ENCODE assay signal across 11 cellular contexts in genomic region chr10:22623624-22624263, GRCh38.
DNase-seq lines count a peak whose midpoint lies in the region; ATAC-seq and TF ChIP-seq lines count a peak whose summit lies in the region.
"Had no signal": no experiment of that assay in that cellular context is flagged by ENCODE, and none has a peak within 500 bp of the region (broad histone marks: within the 10 kb centered on the region; RNA-seq: fewer than 3 reads in every experiment).

No MANE protein-coding gene starts in this region.

- no peak for TF ChIP-seq CTCF in WTC11 (IDR thresholded peaks at IDR 0.05)
- no peak for TF ChIP-seq CTCF in esophagus muscularis mucosa (IDR thresholded peaks at IDR 0.05)
- no peak for TF ChIP-seq CTCF in stomach (IDR thresholded peaks at IDR 0.05)

- H3K27me3 ChIP-seq in esophagus muscularis mucosa (no peaks in the 10 kb centered on the region), stomach (no peaks in the 10 kb centered on the region)

- TF ChIP-seq EP300 in esophagus muscularis mucosa (IDR thresholded peaks at IDR 0.05) (no peak), stomach (IDR thresholded peaks at IDR 0.05) (no peak)

- H3K4me3 ChIP-seq in esophagus muscularis mucosa = no peak overlapping the region
- H3K4me3 ChIP-seq in stomach = no peak overlapping the region

- WGBS in esophagus muscularis mucosa = 91% methylated on average over 5 of the region's 5 CpGs
- 87 to 96% (median 91%) methylated on average over 5 of the region's 5 CpGs for WGBS in stomach, 5 donors

- ATAC-seq in WTC11 = peak; percentile 13
- no peak for ATAC-seq in HG03442 (IDR thresholded peaks at IDR 0.05; ENCODE audit: unreplicated experiment)

- H3K27ac ChIP-seq in esophagus muscularis mucosa (replicated peaks in 1 of 4) = peak overlapping the region in 3 of 4 donors; percentile 17 to 42 (median 19)
- H3K27ac ChIP-seq in stomach = peak overlapping the region in 3 of 5 donors; percentile 11 to 52 (median 19)

- POLR2A ChIA-PET in WTC11 (lab: Charles Lee) = no interaction called here

- H3K4me1 Mint-ChIP-seq in activated T-cell treated with anti-CD3 and anti-CD28 coated beads, Interleukin-2, amount 50 U/mL, for 24 hours (ENCODE audit: low read depth) = peaks cover 96% of the 10 kb centered on the region
- H3K4me1 Mint-ChIP-seq in WTC11 = peaks cover 88% of the 10 kb centered on the region

- no peak for TF ChIP-seq POLR2A in esophagus muscularis mucosa (IDR thresholded peaks at IDR 0.05; ENCODE audit: low read depth)
- TF ChIP-seq POLR2A in stomach (IDR thresholded peaks at IDR 0.05) = no peak

- H3K9me3 Mint-ChIP-seq in activated T-cell treated with anti-CD3 and anti-CD28 coated beads, Interleukin-2, amount 50 U/mL, for 24 hours = peaks cover 5% of the 10 kb centered on the region
- no peaks in the 10 kb centered on the region for H3K9me3 Mint-ChIP-seq in WTC11

- H3K4me3 Mint-ChIP-seq in activated T-cell treated with anti-CD3 and anti-CD28 coated beads, Interleukin-2, amount 50 U/mL, for 24 hours = peak overlapping the region; percentile 48
- no peak overlapping the region for H3K4me3 Mint-ChIP-seq in WTC11

- peaks cover 39% of the 10 kb centered on the region for H3K36me3 Mint-ChIP-seq in activated T-cell treated with anti-CD3 and anti-CD28 coated beads, Interleukin-2, amount 50 U/mL, for 24 hours (ENCODE audit: low read depth)
- H3K36me3 Mint-ChIP-seq in WTC11 = no peaks in the 10 kb centered on the region

- H3K9me3 ChIP-seq in esophagus muscularis mucosa (no peaks in the 10 kb centered on the region), stomach (no peaks in the 10 kb centered on the region)

- no peak for DNase-seq in activated T-cell treated with anti-CD3 and anti-CD28 coated beads, Interleukin-2, amount 50 U/mL, for 24 hours
- DNase-seq in activated T-cell treated with anti-CD3 and anti-CD28 coated beads, Interleukin-2, amount 50 U/mL, for 1 hour = no peak
- DNase-seq in WTC11 (ENCODE audit: low spot score) (no peak), esophagus muscularis mucosa (ENCODE audit: extremely low spot score) (no peak), stomach (no peak), SW 1271 (lab: John Stamatoyannopoulos, UW) (no peak)
- DNase-seq in activated effector memory CD4-positive, alpha-beta T cell treated with anti-CD3 and anti-CD28 coated beads, Interleukin-2, amount 50 U/mL, for 16 hours = no peak
- DNase-seq: activated gamma-delta T cell treated with Interleukin-2 at 50 U/mL for 16 hours; NCI-H2029; stimulated activated CD4-positive, alpha-beta T cell treated with anti-CD3 and anti-CD28 coated beads, Interleukin-4, amount 100 ng/mL, for 1 hour had no signal

- H3K36me3 ChIP-seq in esophagus muscularis mucosa = no peaks in the 10 kb centered on the region
- H3K36me3 ChIP-seq in stomach = no peaks in the 10 kb centered on the region

- intact Hi-C loops in esophagus muscularis mucosa (cut with DNase I) = loop anchor here (10.0 kb wide), 1 partner anchor 91 kb away; the partner anchor contains the start of gene PIP4K2A
- intact Hi-C loops in stomach (cut with DNase I; ENCODE audit: low total_unique reads) = no loop called here

- CTCF ChIA-PET in WTC11 (lab: Charles Lee) = interaction anchor here (1.1 kb wide), 2 partner anchors 13 to 18 kb away, joined by 3 to 4 read pairs; no protein-coding TSS in a partner anchor

- peak overlapping the region; percentile 92 for H3K27ac Mint-ChIP-seq in activated T-cell treated with anti-CD3 and anti-CD28 coated beads, Interleukin-2, amount 50 U/mL, for 24 hours
- peak overlapping the region; percentile 94 for H3K27ac Mint-ChIP-seq in WTC11

- H3K4me1 ChIP-seq in esophagus muscularis mucosa (peaks cover 29 to 80% (median 75%) of the 10 kb centered on the region in 4 donors), stomach (peaks cover 10 to 92% (median 46%) of the 10 kb centered on the region in 4 donors)

- H3K27me3 Mint-ChIP-seq in activated T-cell treated with anti-CD3 and anti-CD28 coated beads, Interleukin-2, amount 50 U/mL, for 24 hours = no peaks in the 10 kb centered on the region
- no peaks in the 10 kb centered on the region for H3K27me3 Mint-ChIP-seq in WTC11 (ENCODE audit: low read depth)

TF ChIP-seq in WTC11, 78 proteins besides CTCF, POLR2A, EP300 and RAD21:
- TF ChIP-seq MYBL2 (CRISPR knock-in tag; IDR thresholded peaks at IDR 0.05) (no peak), RELA (CRISPR knock-in tag; IDR thresholded peaks at IDR 0.05; ENCODE audit: borderline replicate concordance) (no peak), ZNF121 (CRISPR knock-in tag; IDR thresholded peaks at IDR 0.05) (no peak), STAT6 (CRISPR knock-in tag; conservative IDR thresholded peaks at IDR 0.05; ENCODE audit: low read depth) (no peak), ATF2 (CRISPR knock-in tag; IDR thresholded peaks at IDR 0.05; ENCODE audit: borderline replicate concordance, low read depth) (no peak), ELF4 (CRISPR knock-in tag; IDR thresholded peaks at IDR 0.05; ENCODE audit: low read depth) (no peak), CREM (CRISPR knock-in tag; IDR thresholded peaks at IDR 0.05) (no peak), ZBTB21 (CRISPR knock-in tag; IDR thresholded peaks at IDR 0.05; ENCODE audit: borderline replicate concordance) (no peak), ZNF423 (CRISPR knock-in tag; IDR thresholded peaks at IDR 0.05) (no peak), USF2 (CRISPR knock-in tag; IDR thresholded peaks at IDR 0.05) (no peak; the same call in 1 of the 2 replicates), JAZF1 (CRISPR knock-in tag; IDR thresholded peaks at IDR 0.05) (no peak), ZNF138 (CRISPR knock-in tag; conservative IDR thresholded peaks at IDR 0.05) (no peak), ETV6 (CRISPR knock-in tag; IDR thresholded peaks at IDR 0.05) (no peak), SMAD3 (CRISPR knock-in tag; IDR thresholded peaks at IDR 0.05; ENCODE audit: borderline replicate concordance) (no peak), IRF2 (CRISPR knock-in tag; IDR thresholded peaks at IDR 0.05; ENCODE audit: borderline replicate concordance, low read depth) (no peak), OVOL2 (CRISPR knock-in tag; IDR thresholded peaks at IDR 0.05; ENCODE audit: borderline replicate concordance) (no peak), IRF1 (CRISPR knock-in tag; IDR thresholded peaks at IDR 0.05) (no peak), FOXJ3 (CRISPR knock-in tag; IDR thresholded peaks at IDR 0.05; ENCODE audit: borderline replicate concordance) (no peak), NR2C2 (CRISPR knock-in tag; IDR thresholded peaks at IDR 0.05) (no peak), KAT7 (CRISPR knock-in tag; IDR thresholded peaks at IDR 0.05; ENCODE audit: borderline replicate concordance) (no peak)
TF ChIP-seq in WTC11: peak in this region for 0.
